In genomic region chr18:23277399-23277798, GRCh38 we compare ENCODE assay signal across 18 cellular contexts.
"Had no signal": no experiment of that assay in that cellular context is flagged by ENCODE, and none has a peak within 500 bp of the region (broad histone marks: within the 10 kb centered on the region; RNA-seq: fewer than 3 reads in every experiment).

No MANE protein-coding gene starts in this region.

- H3K36me3 ChIP-seq: colonic mucosa, prostate gland, suprapubic skin had no signal

- H3K4me1 ChIP-seq: colonic mucosa, prostate gland had no signal

- H3K27ac ChIP-seq: colonic mucosa, prostate gland, skin epidermis, suprapubic skin had no signal

- DNase-seq: activated CD4-positive, alpha-beta T cell treated with anti-CD3 and anti-CD28 coated beads, Interleukin-2, amount 50 U/mL, for 1 hour; activated CD4-positive, CD25-positive, alpha-beta regulatory T cell; activated effector memory CD4-positive, alpha-beta T cell treated with Interleukin-2 at 50 U/mL for 16 hours; activated T-cell treated with anti-CD3 and anti-CD28 coated beads, Interleukin-2, amount 50 U/mL, for 24 hours; central memory CD4-positive, alpha-beta T cell; colonic mucosa; head of caudate nucleus; immature natural killer cell; right cardiac atrium; stimulated activated CD4-positive, alpha-beta T cell treated with anti-CD3 and anti-CD28 coated beads, Interleukin-15, amount 100 ng/mL, for 24 hours; stimulated activated CD4-positive, alpha-beta T cell treated with anti-CD3 and anti-CD28 coated beads, Interleukin-4, amount 100 ng/mL, for 24 hours; stimulated activated naive CD4-positive, alpha-beta T cell treated with Interleukin-2 at 50 U/mL for 16 hours; trophoblast cell had no signal

- ATAC-seq: activated naive CD4-positive, alpha-beta T cell treated with anti-CD3 and anti-CD28 coated beads, Interleukin-2, amount 50 U/mL, for 72 hours had no signal

- H3K27ac Mint-ChIP-seq: activated T-cell treated with anti-CD3 and anti-CD28 coated beads, Interleukin-2, amount 50 U/mL, for 24 hours; T-helper 2 cell treated with Interferon-gamma antibody and Interleukin-4, amounts not matched to agents 5 μg/mL and 100 μg/mL, for 36 hours had no signal

- H3K4me3 Mint-ChIP-seq: activated T-cell treated with anti-CD3 and anti-CD28 coated beads, Interleukin-2, amount 50 U/mL, for 24 hours; immature natural killer cell; T-helper 2 cell treated with Interferon-gamma antibody and Interleukin-4, amounts not matched to agents 5 μg/mL and 100 μg/mL, for 36 hours had no signal

- H3K27me3 Mint-ChIP-seq: activated T-cell treated with anti-CD3 and anti-CD28 coated beads, Interleukin-2, amount 50 U/mL, for 24 hours had no signal

- H3K4me3 ChIP-seq: colonic mucosa, prostate gland, skin epidermis, suprapubic skin had no signal

- H3K9me3 ChIP-seq: colonic mucosa, prostate gland, suprapubic skin had no signal

- H3K27me3 ChIP-seq: colonic mucosa, suprapubic skin had no signal
